ENCODE assay signal across 22 cellular contexts in the genomic region with DNA sequence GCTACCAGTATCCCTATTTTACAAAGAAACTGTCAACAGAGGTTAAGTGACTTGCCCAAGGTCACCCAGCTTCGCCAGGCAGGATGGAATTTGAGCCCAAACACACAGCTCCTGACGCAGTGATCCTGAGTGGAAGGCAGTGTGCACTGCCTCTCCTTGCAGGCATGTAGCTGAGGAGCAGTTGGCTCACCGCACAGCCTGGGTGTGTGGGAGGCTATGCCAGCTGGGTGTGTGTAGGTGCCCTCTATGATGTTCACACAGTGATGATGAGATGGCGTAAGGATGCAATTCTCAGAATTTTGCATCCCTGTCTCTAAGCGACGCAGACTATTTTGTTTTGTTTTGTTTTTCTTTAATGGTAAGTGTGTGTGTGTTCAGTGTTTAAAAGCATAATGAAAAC.
"Had no signal": no experiment of that assay in that cellular context is flagged by ENCODE, and none has a peak within 500 bp of the region (broad histone marks: within the 10 kb centered on the region; RNA-seq: fewer than 3 reads in every experiment).

No MANE protein-coding gene starts in this region.

- H3K9me3 ChIP-seq: gastroesophageal sphincter, heart right ventricle, lower lobe of right lung, pancreas, right atrium auricular region, thoracic aorta, transverse colon had no signal

- H3K36me3 ChIP-seq: gastroesophageal sphincter, heart right ventricle, lower lobe of right lung, pancreas, right atrium auricular region, thoracic aorta, transverse colon had no signal

- H3K4me1 ChIP-seq: foreskin keratinocyte, gastroesophageal sphincter, heart right ventricle, lower lobe of right lung, pancreas, right atrium auricular region, transverse colon had no signal

- H3K27ac ChIP-seq: epithelial cell of prostate, foreskin keratinocyte, gastroesophageal sphincter, heart right ventricle, lower lobe of right lung, pancreas, right atrium auricular region, thoracic aorta, transverse colon had no signal

- DNase-seq: effector CD8-positive, alpha-beta T cell; endodermal cell; foreskin keratinocyte; heart right ventricle; islet precursor cell; kidney glomerular epithelial cell; left colon; left ventricle myocardium superior; lower lobe of right lung; natural killer cell; pancreas; stimulated activated CD4-positive, alpha-beta T cell treated with anti-CD3 and anti-CD28 coated beads, Interleukin-12 subunit alpha, Interleukin-12 subunit beta, amount 100 ng/mL, for 4 hours; stimulated activated CD4-positive, alpha-beta T cell treated with anti-CD3 and anti-CD28 coated beads, Interleukin-1b, Interleukin-23, amount 100 ng/mL, for 48 hours; stimulated activated CD4-positive, alpha-beta T cell treated with anti-CD3 and anti-CD28 coated beads, Interleukin-4, amount 100 ng/mL, for 24 hours; stimulated activated naive CD4-positive, alpha-beta T cell treated with Interleukin-2 at 50 U/mL for 16 hours; substantia nigra; transverse colon had no signal

- H3K4me3 ChIP-seq: gastroesophageal sphincter, heart right ventricle, lower lobe of right lung, pancreas, right atrium auricular region, smooth muscle cell, thoracic aorta, transverse colon had no signal

- H3K27me3 ChIP-seq: foreskin keratinocyte, gastroesophageal sphincter, heart right ventricle, pancreas, right atrium auricular region, transverse colon had no signal
